1 cellular context compared by ENCODE assay signal in genomic region chr4:87430038-87430437, GRCh38.
TF ChIP-seq lines count a peak whose summit lies in the region.

No MANE protein-coding gene starts in this region.

TF ChIP-seq in WTC11, 78 proteins besides CTCF, POLR2A, EP300 and RAD21 (continued from another document):
- no peak for TF ChIP-seq ELF4 (CRISPR knock-in tag; IDR thresholded peaks at IDR 0.05; ENCODE audit: low read depth)
- TF ChIP-seq FOXJ3 (CRISPR knock-in tag; IDR thresholded peaks at IDR 0.05; ENCODE audit: borderline replicate concordance), result no peak
- TF ChIP-seq SOX15 (CRISPR knock-in tag; IDR thresholded peaks at IDR 0.05), result no peak
- TF ChIP-seq GRHL2 (CRISPR knock-in tag; IDR thresholded peaks at IDR 0.05; ENCODE audit: insufficient replicate concordance, severe bottlenecking), result no peak
- TF ChIP-seq NFYB (CRISPR knock-in tag; conservative IDR thresholded peaks at IDR 0.05; ENCODE audit: low read depth), result no peak
- TF ChIP-seq TEAD4 (CRISPR knock-in tag; IDR thresholded peaks at IDR 0.05), result no peak
- no peak for TF ChIP-seq KAT7 (CRISPR knock-in tag; IDR thresholded peaks at IDR 0.05; ENCODE audit: borderline replicate concordance)
- no peak for TF ChIP-seq TCF7 (CRISPR knock-in tag; IDR thresholded peaks at IDR 0.05; ENCODE audit: low read depth)
- no peak for TF ChIP-seq ZNF219 (CRISPR knock-in tag; IDR thresholded peaks at IDR 0.05; ENCODE audit: borderline replicate concordance)
- TF ChIP-seq ZNF317 (CRISPR knock-in tag; IDR thresholded peaks at IDR 0.05; ENCODE audit: borderline replicate concordance, low read depth), result no peak
- no peak for TF ChIP-seq PRRX2 (CRISPR knock-in tag; IDR thresholded peaks at IDR 0.05)
- TF ChIP-seq ZNF423 (CRISPR knock-in tag; IDR thresholded peaks at IDR 0.05), result no peak
